In genomic region chr19:48203227-48203793, GRCh38 we compare ENCODE assay signal across 8 cellular contexts. TPM values are rescaled to one million over a fixed set of nuclear protein-coding genes. Genes with fewer than 3 reads are reported as not detected.
DNase-seq lines count a peak whose midpoint lies in the region; ATAC-seq and TF ChIP-seq lines count a peak whose summit lies in the region.

No MANE protein-coding gene starts in this region.

- ATAC-seq in left colon: no peak
- ATAC-seq in GM19351 (IDR thresholded peaks at IDR 0.05; ENCODE audit: unreplicated experiment): no peak

- H4K20me1 ChIP-seq in Karpas-422 (ENCODE audit: insufficient read depth, low read depth, low read length): no peaks in the 10 kb centered on the region

- H3K36me3 ChIP-seq in Karpas-422 (ENCODE audit: insufficient read depth, low read length) (no peaks in the 10 kb centered on the region), ectodermal cell (ENCODE audit: control insufficient read depth, insufficient read depth, low read length) (no peaks in the 10 kb centered on the region), ovary (no peaks in the 10 kb centered on the region)

- 28% methylated on average over 5 of the region's 5 CpGs for WGBS in ectodermal cell, 2 experiments
- WGBS in ovary, 3 donors: 4 to 17% (median 6%) methylated on average over 5 of the region's 5 CpGs

- H3K27ac ChIP-seq in Karpas-422 (ENCODE audit: low read length): peak overlapping the region; percentile 53
- H3K27ac ChIP-seq in ectodermal cell (ENCODE audit: insufficient read depth, low read depth, low read length, poor library complexity, severe bottlenecking): peak overlapping the region; percentile 91
- peak overlapping the region in 1 of 2 donors; percentile 35 for H3K27ac ChIP-seq in ovary

- H3K4me2 ChIP-seq in Karpas-422 (ENCODE audit: low read depth, low read length, poor library complexity, severe bottlenecking): peak overlapping the region; percentile 66

- TF ChIP-seq EP300 in ovary (IDR thresholded peaks at IDR 0.05): no peak

- H3K4me1 ChIP-seq in Karpas-422 (ENCODE audit: low read length) (peaks cover 28% of the 10 kb centered on the region), ectodermal cell (ENCODE audit: control insufficient read depth, insufficient read depth, low read length) (peaks cover 5% of the 10 kb centered on the region), ovary (ENCODE audit: insufficient read depth) (peaks cover 3% of the 10 kb centered on the region)

- intact Hi-C loops in ovary (cut with DNase I) (no loop called here), left colon (cut with DNase I, micrococcal nuclease) (no loop called here)

- DNase-seq in DMS153 (lab: John Stamatoyannopoulos, UW) (peak; percentile 9), Karpas-422 (peak; percentile 64), ovary (no peak), left colon (no peak), NCI-H2171 (lab: John Stamatoyannopoulos, UW) (no peak), AML-193 (lab: John Stamatoyannopoulos, UW) (no peak)

- H3K4me3 ChIP-seq in Karpas-422 (ENCODE audit: low read length) (peak overlapping the region; percentile 82), ectodermal cell (ENCODE audit: insufficient read depth, low read depth, low read length) (peak overlapping the region; percentile 54), ovary (peak overlapping the region; percentile 63)

- H3K9me3 ChIP-seq in Karpas-422 (ENCODE audit: low read length) (no peaks in the 10 kb centered on the region), ectodermal cell (ENCODE audit: control insufficient read depth, low read length) (no peaks in the 10 kb centered on the region), ovary (no peaks in the 10 kb centered on the region)

- no peaks in the 10 kb centered on the region for H3K27me3 ChIP-seq in Karpas-422 (ENCODE audit: low read length)
- no peaks in the 10 kb centered on the region for H3K27me3 ChIP-seq in ectodermal cell (ENCODE audit: control insufficient read depth, insufficient read depth, low read length, poor library complexity, severe bottlenecking)
- no peaks in the 10 kb centered on the region for H3K27me3 ChIP-seq in ovary

- peak overlapping the region; percentile 82 for H3K9ac ChIP-seq in Karpas-422 (ENCODE audit: low read length)

- no peak for TF ChIP-seq CTCF in ovary (IDR thresholded peaks at IDR 0.05)

- peaks cover 42% of the 10 kb centered on the region for H3K79me2 ChIP-seq in Karpas-422 (ENCODE audit: low read length)

- H2AFZ ChIP-seq in Karpas-422 (ENCODE audit: low read length): no peak overlapping the region

- H3K9me2 ChIP-seq in Karpas-422 (replicated peaks; ENCODE audit: insufficient read depth, low read length): no peaks in the 10 kb centered on the region

- no peak for TF ChIP-seq POLR2A in ovary (IDR thresholded peaks at IDR 0.05)

RNA-seq across cellular contexts. Expression of gene ZSWIM9, which starts 32.8 kb away (rescaled TPM):
- 2.3 and 6.2 TPM in 2 replicates for total RNA-seq in Karpas-422 (2014; rRNA removed; shearing (Covaris generic); ENCODE audit: low replicate concordance)
- 10.4 TPM for polyA plus RNA-seq in ectodermal cell (2013, experiment 1 of 4)
- 12.4 TPM for polyA plus RNA-seq in ectodermal cell (2013, experiment 2 of 4)
- polyA plus RNA-seq in ectodermal cell (2013, experiment 3 of 4): 8.8 TPM
- 8.5 TPM for polyA plus RNA-seq in ectodermal cell (2013, experiment 4 of 4)
- total RNA-seq in ovary (10 to 100 TPM in 1 of 7 donors, 1 to 10 TPM in 6; 3.2 to 11.9 (median 7.8) TPM), left colon (1 to 10 TPM; 5.8 to 7.1 TPM)
- polyA plus RNA-seq in ovary: 1 to 10 TPM; 6.1 to 7.5 TPM

RNA-seq across cellular contexts. Expression of gene LIG1, which starts 33.2 kb away (rescaled TPM):
- 50.1 and 95.1 TPM in 2 replicates for total RNA-seq in Karpas-422 (2014; rRNA removed; shearing (Covaris generic); ENCODE audit: low replicate concordance)
- polyA plus RNA-seq in ectodermal cell (2013, experiment 1 of 4): 121 TPM
- 114 TPM for polyA plus RNA-seq in ectodermal cell (2013, experiment 2 of 4)
- polyA plus RNA-seq in ectodermal cell (2013, experiment 3 of 4): 69.8 TPM
- 84.8 TPM for polyA plus RNA-seq in ectodermal cell (2013, experiment 4 of 4)
- total RNA-seq in ovary (10 to 100 TPM; 12.3 to 36.2 (median 20.0) TPM), left colon (10 to 100 TPM; 18.1 to 29.5 TPM)
- 10 to 100 TPM; 12.9 to 22.7 TPM for polyA plus RNA-seq in ovary

RNA-seq across cellular contexts. Expression of gene CARD8, which starts 52.4 kb away (rescaled TPM):
- 72.3 and 137 TPM in 2 replicates for total RNA-seq in Karpas-422 (2014; rRNA removed; shearing (Covaris generic); ENCODE audit: low replicate concordance)
- 34.1 TPM for polyA plus RNA-seq in ectodermal cell (2013, experiment 1 of 4)
- polyA plus RNA-seq in ectodermal cell (2013, experiment 2 of 4): 33.2 TPM
- polyA plus RNA-seq in ectodermal cell (2013, experiment 3 of 4): 34.1 TPM
- polyA plus RNA-seq in ectodermal cell (2013, experiment 4 of 4): 30.7 TPM
- total RNA-seq in ovary (10 to 100 TPM; 10.0 to 36.0 (median 24.9) TPM), left colon (10 to 100 TPM; 15.3 to 23.4 TPM)
- 10 to 100 TPM; 20.8 to 48.0 TPM for polyA plus RNA-seq in ovary

Comparison
In these comparisons a context has a peak if more than half of its experiments do, and no peak if none do; other contexts are left out.
1. DNase-seq: peak in DMS153 (single experiment) and Karpas-422 (single experiment); none in ovary (0 of 5), left colon (0 of 2), NCI-H2171 (single experiment) and AML-193 (0 of 2).
2. Peak in every context shown above with its lines, with median percentiles within 50 percentile points of each other: H3K4me3 ChIP-seq.